22 cellular contexts compared by ENCODE assay signal in genomic region chr3:152905631-152906030, GRCh38.
A peak's percentile ranks its signal among the peaks of the same experiment; 100 is the strongest.
DNase-seq lines count a peak whose midpoint lies in the region; ATAC-seq, FAIRE-seq and TF ChIP-seq lines count a peak whose summit lies in the region.
"Had no signal": no experiment of that assay in that cellular context is flagged by ENCODE, and none has a peak within 500 bp of the region (broad histone marks: within the 10 kb centered on the region; RNA-seq: fewer than 3 reads in every experiment).

No MANE protein-coding gene starts in this region.

- CTCF ChIA-PET in HEK293 (lab: Yijun Ruan, JAX), result interaction anchor here (0.6 kb wide), 1 partner anchor 1305 kb away, joined by 3 read pairs; no protein-coding TSS in a partner anchor

- H3K27ac Mint-ChIP-seq in HFFc6, result no peak overlapping the region
- H3K27ac Mint-ChIP-seq: B cell; CD4-positive, alpha-beta T cell; CD8-positive, alpha-beta T cell had no signal

- DNase-seq in pancreas (no peak), cortex of kidney (lab: John Stamatoyannopoulos, UW) (no peak), HFFc6 (no peak)
- no peak for DNase-seq in activated effector memory CD4-positive, alpha-beta T cell treated with Interleukin-2 at 50 U/mL for 16 hours
- DNase-seq: 8988T; AML-193; Caco-2; Calu3; CD4-positive, alpha-beta T cell; CD8-positive, alpha-beta T cell; DMS79 treated with DMSO at 0.1 percent for 48 hours; GF-D8 had no signal

- no peak overlapping the region for H3K4me3 Mint-ChIP-seq in HFFc6
- H3K4me3 Mint-ChIP-seq: B cell; CD4-positive, alpha-beta T cell; CD8-positive, alpha-beta T cell had no signal

- no peak for ATAC-seq in pancreas
- ATAC-seq: A549; CD8-positive, alpha-beta T cell had no signal

- H3K36me3 Mint-ChIP-seq in HFFc6 (ENCODE audit: low read depth), result no peaks in the 10 kb centered on the region
- H3K36me3 Mint-ChIP-seq: CD8-positive, alpha-beta T cell had no signal

- no peak overlapping the region for H3K27ac ChIP-seq in HEK293 (ENCODE audit: extremely low read depth, low read depth, low read length)
- no peak overlapping the region for H3K27ac ChIP-seq in pancreas
- H3K27ac ChIP-seq: A549; BLaER1 treated with 17β-estradiol and CSF1 and Interleukin-3, amounts not matched to agents 10 nM and 100 nM; C4-2B had no signal

- H3K4me3 ChIP-seq in HEK293 (ENCODE audit: low read depth, low read length) (no peak overlapping the region), pancreas (no peak overlapping the region)
- H3K4me3 ChIP-seq: A549; BLaER1 treated with 17β-estradiol and CSF1 and Interleukin-3, amounts not matched to agents 10 nM and 100 nM had no signal

- H3K9me3 Mint-ChIP-seq in HFFc6, result peaks cover 27% of the 10 kb centered on the region

- H3K4me1 Mint-ChIP-seq in HFFc6 (ENCODE audit: low read depth), result no peaks in the 10 kb centered on the region
- H3K4me1 Mint-ChIP-seq: B cell had no signal

- POLR2A ChIA-PET in HEK293 (lab: Yijun Ruan, JAX), result no interaction called here

- no peaks in the 10 kb centered on the region for H3K27me3 Mint-ChIP-seq in HFFc6 (ENCODE audit: insufficient read depth)

- TF ChIP-seq CTCF in HEK293 (tag by site-specific recombination; IDR thresholded peaks at IDR 0.05) (no peak), pancreas (IDR thresholded peaks at IDR 0.05) (no peak), HFFc6 (IDR thresholded peaks at IDR 0.05) (no peak)

- H3K36me3 ChIP-seq in HEK293 (ENCODE audit: control insufficient read depth in 2 of 2, insufficient read depth in 1 of 2, low read length in 2 of 2), result no peaks in the 10 kb centered on the region
- no peaks in the 10 kb centered on the region for H3K36me3 ChIP-seq in pancreas
- H3K36me3 ChIP-seq: BLaER1 treated with 17β-estradiol and CSF1 and Interleukin-3, amounts not matched to agents 10 nM and 100 nM had no signal

- H3K27me3 ChIP-seq in pancreas, result no peaks in the 10 kb centered on the region
- H3K27me3 ChIP-seq: BLaER1 treated with 17β-estradiol and CSF1 and Interleukin-3, amounts not matched to agents 10 nM and 100 nM had no signal

- H3K9me3 ChIP-seq in HEK293 (ENCODE audit: control insufficient read depth, insufficient read depth, low read depth, low read length), result no peaks in the 10 kb centered on the region
- H3K9me3 ChIP-seq in pancreas, result no peaks in the 10 kb centered on the region
- H3K9me3 ChIP-seq: A549; BLaER1 treated with 17β-estradiol and CSF1 and Interleukin-3, amounts not matched to agents 10 nM and 100 nM; Caco-2 had no signal

- FAIRE-seq in A204.1 (lab: Jason Lieb, UNC), result peak; percentile 35
- peak; percentile 43 for FAIRE-seq in pancreas (lab: Jason Lieb, UNC)
- FAIRE-seq: A549, D721Med, G401.6, GM12891, GM19239 had no signal

- no peaks in the 10 kb centered on the region for H3K4me1 ChIP-seq in HEK293 (ENCODE audit: control insufficient read depth, insufficient read depth, low read length)
- H3K4me1 ChIP-seq in pancreas, result no peaks in the 10 kb centered on the region
- H3K4me1 ChIP-seq: Caco-2 had no signal

- intact Hi-C loops in pancreas (cut with DNase I), result no loop called here

TF ChIP-seq in HEK293, 187 proteins besides CTCF, POLR2A, EP300 and RAD21:
- TF ChIP-seq KLF7 (tag by site-specific recombination; IDR thresholded peaks at IDR 0.05; ENCODE audit: borderline replicate concordance) (no peak), ZNF544 (tag by site-specific recombination; IDR thresholded peaks at IDR 0.05) (no peak), ATF2 (tag by site-specific recombination; IDR thresholded peaks at IDR 0.05; ENCODE audit: low read depth) (0 out of 2 replicates have a peak, but pooled peaks have one; percentile 33)
